ENCODE assay signal across 8 cellular contexts in the genomic region with DNA sequence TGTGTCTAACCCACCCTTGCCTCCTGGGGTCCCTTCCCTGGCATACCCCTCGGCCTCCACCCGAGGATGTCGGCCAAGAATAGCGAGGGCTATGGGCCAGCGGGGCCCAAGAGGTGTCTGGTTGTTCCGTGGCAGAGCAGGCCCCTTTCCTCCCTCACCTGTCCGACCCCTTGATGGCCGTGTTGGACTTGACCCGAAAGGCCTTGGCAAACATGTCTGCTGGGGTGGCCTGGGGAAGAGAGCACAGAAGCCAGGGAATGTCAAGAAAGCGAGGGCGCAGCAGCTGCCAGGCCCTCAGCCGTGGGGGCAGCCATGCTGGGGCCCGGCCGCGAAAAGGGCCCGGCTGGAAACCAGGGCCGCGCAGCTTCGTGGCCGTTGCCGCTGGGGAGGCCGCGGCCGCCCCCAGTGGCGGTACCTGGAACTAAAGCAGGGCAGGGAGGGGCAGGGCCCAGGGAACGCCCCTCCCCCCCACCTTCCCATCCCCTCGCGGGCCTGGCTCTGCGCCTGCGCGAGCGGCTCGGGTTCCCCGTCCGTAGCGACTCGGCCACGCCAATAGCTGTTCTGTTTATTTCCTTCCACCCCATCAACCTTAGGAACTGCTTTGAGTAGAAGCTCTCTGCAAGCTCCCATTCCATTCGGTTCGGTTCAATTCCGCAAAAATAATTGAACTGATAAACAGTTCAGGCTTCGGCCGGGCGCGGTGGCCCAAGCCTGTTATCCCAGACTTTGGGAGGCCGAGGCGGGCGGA. TPM values are rescaled to one million over a fixed set of nuclear protein-coding genes. Genes with fewer than 3 reads are reported as not detected.
DNase-seq lines count a peak whose midpoint lies in the region; ATAC-seq and TF ChIP-seq lines count a peak whose summit lies in the region.

A gene with protein sequence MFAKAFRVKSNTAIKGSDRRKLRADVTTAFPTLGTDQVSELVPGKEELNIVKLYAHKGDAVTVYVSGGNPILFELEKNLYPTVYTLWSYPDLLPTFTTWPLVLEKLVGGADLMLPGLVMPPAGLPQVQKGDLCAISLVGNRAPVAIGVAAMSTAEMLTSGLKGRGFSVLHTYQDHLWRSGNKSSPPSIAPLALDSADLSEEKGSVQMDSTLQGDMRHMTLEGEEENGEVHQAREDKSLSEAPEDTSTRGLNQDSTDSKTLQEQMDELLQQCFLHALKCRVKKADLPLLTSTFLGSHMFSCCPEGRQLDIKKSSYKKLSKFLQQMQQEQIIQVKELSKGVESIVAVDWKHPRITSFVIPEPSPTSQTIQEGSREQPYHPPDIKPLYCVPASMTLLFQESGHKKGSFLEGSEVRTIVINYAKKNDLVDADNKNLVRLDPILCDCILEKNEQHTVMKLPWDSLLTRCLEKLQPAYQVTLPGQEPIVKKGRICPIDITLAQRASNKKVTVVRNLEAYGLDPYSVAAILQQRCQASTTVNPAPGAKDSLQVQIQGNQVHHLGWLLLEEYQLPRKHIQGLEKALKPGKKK (minus strand): TSS at position 337 of the 748 bp plus-strand sequence. CDS start 123 bp downstream, at position 214.

- TF ChIP-seq CTCF in RWPE1 (conservative IDR thresholded peaks at IDR 0.05; ENCODE audit: low read depth): peak; percentile 95

- H3K27me3 Mint-ChIP-seq in naive thymus-derived CD8-positive, alpha-beta T cell: peaks cover 0 to 2% (median 0%) of the 10 kb centered on the region in 5 donors
- H3K27me3 Mint-ChIP-seq in stimulated activated naive B cell treated with anti-CD40 and anti-IgM and Interleukin-4, amounts not matched to agents 10 μg/mL and 1 μg/mL and 100 μg/mL, for 72 hours: no peaks in the 10 kb centered on the region

- peak within 1 kb of the TSS; percentile 93 to 99 (median 96) for H3K27ac Mint-ChIP-seq in naive thymus-derived CD8-positive, alpha-beta T cell
- peak within 1 kb of the TSS; percentile 98 for H3K27ac Mint-ChIP-seq in stimulated activated naive B cell treated with anti-CD40 and anti-IgM and Interleukin-4, amounts not matched to agents 10 μg/mL and 1 μg/mL and 100 μg/mL, for 72 hours

- DNase-seq in EH (ENCODE audit: low read depth) (peak; percentile 94), GOT3 (lab: John Stamatoyannopoulos, UW) (peak; percentile 91), LoVo (ENCODE audit: low spot score) (peak; percentile 96), RWPE1 (ENCODE audit: low spot score) (peak; percentile 100), fibroblast of gingiva (ENCODE audit: low read depth) (peak; percentile 90)
- peak; percentile 85 to 94 for DNase-seq in activated T-helper 1 cell treated with anti-CD3 and anti-CD28 coated beads, Interleukin-2, amount 50 U/mL, for 16 hours (ENCODE audit: low read depth in 1 of 2, low spot score in 1 of 2)
- peak; percentile 87 to 97 (median 94) for DNase-seq in naive thymus-derived CD8-positive, alpha-beta T cell
- peak; percentile 92 for DNase-seq in stimulated activated naive B cell treated with anti-CD40 and anti-IgM and Interleukin-4, amounts not matched to agents 10 μg/mL and 1 μg/mL and 100 μg/mL, for 72 hours

- no peaks in the 10 kb centered on the region for H3K9me3 Mint-ChIP-seq in naive thymus-derived CD8-positive, alpha-beta T cell
- H3K9me3 Mint-ChIP-seq in stimulated activated naive B cell treated with anti-CD40 and anti-IgM and Interleukin-4, amounts not matched to agents 10 μg/mL and 1 μg/mL and 100 μg/mL, for 72 hours: no peaks in the 10 kb centered on the region

- peaks cover 0 to 32% (median 2%) of the 10 kb centered on the region in 3 donors for H3K36me3 Mint-ChIP-seq in naive thymus-derived CD8-positive, alpha-beta T cell
- H3K36me3 Mint-ChIP-seq in stimulated activated naive B cell treated with anti-CD40 and anti-IgM and Interleukin-4, amounts not matched to agents 10 μg/mL and 1 μg/mL and 100 μg/mL, for 72 hours: peaks cover 16 to 23% of the 10 kb centered on the region in 2 donors

- peak within 1 kb of the TSS; percentile 87 to 97 (median 93) for H3K4me3 Mint-ChIP-seq in naive thymus-derived CD8-positive, alpha-beta T cell
- peak within 1 kb of the TSS; percentile 98 for H3K4me3 Mint-ChIP-seq in stimulated activated naive B cell treated with anti-CD40 and anti-IgM and Interleukin-4, amounts not matched to agents 10 μg/mL and 1 μg/mL and 100 μg/mL, for 72 hours

- ATAC-seq in naive thymus-derived CD8-positive, alpha-beta T cell: peak; percentile 98
- peak; percentile 77 to 87 for ATAC-seq in stimulated activated naive B cell treated with anti-CD40 and anti-IgM and Interleukin-4, amounts not matched to agents 10 μg/mL and 1 μg/mL and 100 μg/mL, for 72 hours (replicated peaks)

- POLR2A ChIA-PET in RWPE1 (lab: Yijun Ruan, JAX; ENCODE audit: low non-redundant PET): interaction anchor here (0.6 to 1.2 kb wide), 8 partner anchors 9 to 1501 kb away, joined by 3 to 10 read pairs (median 4); partner anchors contain the start of gene DYRK3
- POLR2A ChIA-PET in naive thymus-derived CD8-positive, alpha-beta T cell (lab: Charles Lee): interaction anchor here (0.7 to 2.2 kb wide), 17 partner anchors 8 to 310 kb away, joined by 3 to 17 read pairs (median 5); partner anchors contain the start of genes DYRK3, FCMR, IKBKE and RASSF5

- H3K4me1 Mint-ChIP-seq in naive thymus-derived CD8-positive, alpha-beta T cell: peaks cover 12 to 24% (median 20%) of the 10 kb centered on the region in 4 donors
- H3K4me1 Mint-ChIP-seq in stimulated activated naive B cell treated with anti-CD40 and anti-IgM and Interleukin-4, amounts not matched to agents 10 μg/mL and 1 μg/mL and 100 μg/mL, for 72 hours: peaks cover 28 to 45% of the 10 kb centered on the region in 2 donors

- H3K27ac ChIP-seq in RWPE1: peak within 1 kb of the TSS; percentile 75

- CTCF ChIA-PET in RWPE1 (lab: Yijun Ruan, JAX): interaction anchor here (0.5 to 2.7 kb wide), 40 partner anchors 9 to 1291 kb away, joined by 3 to 29 read pairs (median 4); partner anchors contain the start of genes DYRK3, NUAK2 and RASSF5

RNA-seq across cellular contexts. Expression of the gene that starts here (rescaled TPM):
- total RNA-seq in naive thymus-derived CD8-positive, alpha-beta T cell: 10 to 100 TPM; 61.7 to 62.4 TPM
- polyA plus RNA-seq in naive thymus-derived CD8-positive, alpha-beta T cell: 10 to 100 TPM; 38.9 to 46.0 (median 39.1) TPM

Comparison
In these comparisons a context has a peak if more than half of its experiments do, and no peak if none do; other contexts are left out.
1. Peak in every context shown above with its lines: DNase-seq, ATAC-seq and H3K27ac ChIP-seq.